ENCODE assay signal across 19 cellular contexts in genomic region chr17:72370819-72371218, GRCh38.
DNase-seq lines count a peak whose midpoint lies in the region; ATAC-seq and TF ChIP-seq lines count a peak whose summit lies in the region.
"Had no signal": no experiment of that assay in that cellular context is flagged by ENCODE, and none has a peak within 500 bp of the region (broad histone marks: within the 10 kb centered on the region; RNA-seq: fewer than 3 reads in every experiment).

No MANE protein-coding gene starts in this region.

- ATAC-seq in foreskin keratinocyte (peak; percentile 79), HG03460 (IDR thresholded peaks at IDR 0.05; ENCODE audit: unreplicated experiment) (no peak)
- ATAC-seq in activated T-helper 17 cell treated with anti-CD3 and anti-CD28 coated beads, Interleukin-2, amount 50 U/mL, for 72 hours (replicated peaks): no peak
- ATAC-seq: activated naive CD4-positive, alpha-beta T cell treated with anti-CD3 and anti-CD28 coated beads, Interleukin-2, amount 50 U/mL, for 72 hours had no signal

- H3K27ac Mint-ChIP-seq in immature natural killer cell: no peak overlapping the region
- H3K27ac Mint-ChIP-seq in activated T-helper 17 cell treated with anti-CD3 and anti-CD28 coated beads, Interleukin-2, amount 50 U/mL, for 72 hours: no peak overlapping the region
- H3K27ac Mint-ChIP-seq: activated naive CD4-positive, alpha-beta T cell treated with anti-CD3 and anti-CD28 coated beads, Interleukin-2, amount 50 U/mL, for 72 hours; B cell had no signal

- H3K27ac ChIP-seq in ACC112 (ENCODE audit: low read depth, low read length) (peak overlapping the region; percentile 45), HEK293 (ENCODE audit: extremely low read depth, low read depth, low read length) (no peak overlapping the region), foreskin keratinocyte (no peak overlapping the region), esophagus squamous epithelium (no peak overlapping the region)
- H3K27ac ChIP-seq: coronary artery, gastrocnemius medialis, SJCRH30, transverse colon, VCaP had no signal

- H3K4me1 ChIP-seq in ACC112 (ENCODE audit: control insufficient read depth, insufficient read depth, low read length, unreplicated experiment) (peaks cover 15% of the 10 kb centered on the region), HEK293 (ENCODE audit: control insufficient read depth, insufficient read depth, low read length) (no peaks in the 10 kb centered on the region), adipocyte (ENCODE audit: control insufficient read depth, insufficient read depth, low read length) (peaks cover 17% of the 10 kb centered on the region), foreskin keratinocyte (peaks cover 7% of the 10 kb centered on the region), esophagus squamous epithelium (peaks cover 0 to 15% (median 0%) of the 10 kb centered on the region in 3 donors)
- H3K4me1 ChIP-seq: transverse colon had no signal

- POLR2A ChIA-PET in HEK293 (lab: Yijun Ruan, JAX): interaction anchor here (1.2 kb wide), 1 partner anchor 250 kb away, joined by 6 read pairs; the partner anchor contains the start of gene SOX9

- no peak for TF ChIP-seq POLR2A in esophagus squamous epithelium (IDR thresholded peaks at IDR 0.05)

- H3K9me3 Mint-ChIP-seq in immature natural killer cell: peaks cover 0 to 2% (median 0%) of the 10 kb centered on the region in 6 donors
- no peaks in the 10 kb centered on the region for H3K9me3 Mint-ChIP-seq in activated T-helper 17 cell treated with anti-CD3 and anti-CD28 coated beads, Interleukin-2, amount 50 U/mL, for 72 hours
- H3K9me3 Mint-ChIP-seq: activated naive CD4-positive, alpha-beta T cell treated with anti-CD3 and anti-CD28 coated beads, Interleukin-2, amount 50 U/mL, for 72 hours had no signal

- H3K4me1 Mint-ChIP-seq in immature natural killer cell: no peaks in the 10 kb centered on the region
- no peaks in the 10 kb centered on the region for H3K4me1 Mint-ChIP-seq in activated T-helper 17 cell treated with anti-CD3 and anti-CD28 coated beads, Interleukin-2, amount 50 U/mL, for 72 hours
- H3K4me1 Mint-ChIP-seq: B cell had no signal

- H3K4me3 ChIP-seq in ACC112 (ENCODE audit: low read depth, low read length): no peak overlapping the region
- H3K4me3 ChIP-seq in HEK293 (ENCODE audit: low read depth, low read length): no peak overlapping the region
- no peak overlapping the region for H3K4me3 ChIP-seq in adipocyte (ENCODE audit: low read length)
- no peak overlapping the region for H3K4me3 ChIP-seq in esophagus squamous epithelium
- H3K4me3 ChIP-seq: coronary artery, gastrocnemius medialis, SJCRH30, transverse colon had no signal

- peaks cover 0 to 2% (median 0%) of the 10 kb centered on the region in 3 donors for H3K27me3 Mint-ChIP-seq in immature natural killer cell (ENCODE audit: low read depth in 3 of 3)
- H3K27me3 Mint-ChIP-seq in activated T-helper 17 cell treated with anti-CD3 and anti-CD28 coated beads, Interleukin-2, amount 50 U/mL, for 72 hours: no peaks in the 10 kb centered on the region

- H3K36me3 Mint-ChIP-seq in immature natural killer cell: no peaks in the 10 kb centered on the region
- no peaks in the 10 kb centered on the region for H3K36me3 Mint-ChIP-seq in activated T-helper 17 cell treated with anti-CD3 and anti-CD28 coated beads, Interleukin-2, amount 50 U/mL, for 72 hours (ENCODE audit: low read depth)
- H3K36me3 Mint-ChIP-seq: activated naive CD4-positive, alpha-beta T cell treated with anti-CD3 and anti-CD28 coated beads, Interleukin-2, amount 50 U/mL, for 72 hours had no signal

- no peaks in the 10 kb centered on the region for H3K27me3 ChIP-seq in ACC112 (ENCODE audit: insufficient read depth, low read length)
- H3K27me3 ChIP-seq in adipocyte (replicated peaks; ENCODE audit: control insufficient read depth, insufficient read depth, low read length): no peaks in the 10 kb centered on the region
- H3K27me3 ChIP-seq in foreskin keratinocyte: no peaks in the 10 kb centered on the region
- no peaks in the 10 kb centered on the region for H3K27me3 ChIP-seq in esophagus squamous epithelium
- H3K27me3 ChIP-seq: gastrocnemius medialis, SJCRH30, transverse colon had no signal

- H3K36me3 ChIP-seq in ACC112 (ENCODE audit: insufficient read depth, low read length) (no peaks in the 10 kb centered on the region), HEK293 (ENCODE audit: control insufficient read depth in 2 of 2, insufficient read depth in 1 of 2, low read length in 2 of 2) (no peaks in the 10 kb centered on the region), adipocyte (ENCODE audit: control insufficient read depth, insufficient read depth, low read length, severe bottlenecking) (no peaks in the 10 kb centered on the region), esophagus squamous epithelium (no peaks in the 10 kb centered on the region)
- H3K36me3 ChIP-seq: gastrocnemius medialis, SJCRH30, transverse colon had no signal

- no peaks in the 10 kb centered on the region for H3K79me2 ChIP-seq in ACC112 (ENCODE audit: control insufficient read depth, insufficient read depth, low read length, unreplicated experiment)

- H3K9me3 ChIP-seq in HEK293 (ENCODE audit: control insufficient read depth, insufficient read depth, low read depth, low read length) (no peaks in the 10 kb centered on the region), adipocyte (ENCODE audit: control insufficient read depth, low read length) (no peaks in the 10 kb centered on the region), esophagus squamous epithelium (no peaks in the 10 kb centered on the region)
- H3K9me3 ChIP-seq: gastrocnemius medialis, SJCRH30, transverse colon had no signal

- 61 to 86% methylated on average over 1 to 3 of the region's 4 CpGs for WGBS in esophagus squamous epithelium, 2 donors

- no peak for TF ChIP-seq CTCF in HEK293 (tag by site-specific recombination; IDR thresholded peaks at IDR 0.05)
- no peak for TF ChIP-seq CTCF in foreskin keratinocyte (conservative IDR thresholded peaks at IDR 0.05)
- no peak for TF ChIP-seq CTCF in esophagus squamous epithelium (IDR thresholded peaks at IDR 0.05)

- H3K9ac ChIP-seq in adipocyte (ENCODE audit: low read length): no peak overlapping the region

- H3K4me3 Mint-ChIP-seq in immature natural killer cell: no peak overlapping the region
- H3K4me3 Mint-ChIP-seq in activated T-helper 17 cell treated with anti-CD3 and anti-CD28 coated beads, Interleukin-2, amount 50 U/mL, for 72 hours: no peak overlapping the region
- H3K4me3 Mint-ChIP-seq: B cell had no signal

- CTCF ChIA-PET in HEK293 (lab: Yijun Ruan, JAX): interaction anchor here (1.1 kb wide), 1 partner anchor 168 kb away, joined by 3 read pairs; no protein-coding TSS in a partner anchor

- H2AFZ ChIP-seq in ACC112 (ENCODE audit: low read length, unreplicated experiment): no peak overlapping the region

- DNase-seq in adipocyte (ENCODE audit: low read depth) (peak; percentile 85), foreskin keratinocyte (peak in 1 of 2 donors; percentile 42), immature natural killer cell (no peak), esophagus squamous epithelium (lab: John Stamatoyannopoulos, UW) (no peak)
- DNase-seq: DMS53, islet precursor cell, KG1, NCI-H187 treated with DMSO at 0.1 percent for 48 hours, SJCRH30, transverse colon had no signal

- intact Hi-C loops in esophagus squamous epithelium (cut with DNase I): no loop called here

TF ChIP-seq in HEK293, 187 proteins besides CTCF, POLR2A, EP300 and RAD21 (continues in another document):
- TF ChIP-seq EGR2 (tag by site-specific recombination; IDR thresholded peaks at IDR 0.05; ENCODE audit: low read depth) (peak; percentile 43; the same call in 1 of the 2 replicates), MYNN (tag by site-specific recombination; IDR thresholded peaks at IDR 0.05; ENCODE audit: borderline replicate concordance) (no peak), SP3 (tag by site-specific recombination; IDR thresholded peaks at IDR 0.05) (no peak), ZBTB8A (tag by site-specific recombination; IDR thresholded peaks at IDR 0.05) (no peak), ZNF221 (tag by site-specific recombination; IDR thresholded peaks at IDR 0.05; ENCODE audit: borderline replicate concordance) (no peak), ZBTB26 (tag by site-specific recombination; optimal IDR thresholded peaks at IDR 0.05) (no peak), ZNF548 (tag by site-specific recombination; IDR thresholded peaks at IDR 0.05) (no peak), ZNF114 (tag by site-specific recombination; IDR thresholded peaks at IDR 0.05) (no peak), ZNF132 (tag by site-specific recombination; IDR thresholded peaks at IDR 0.05; ENCODE audit: borderline replicate concordance) (no peak), ZNF747 (tag by site-specific recombination; IDR thresholded peaks at IDR 0.05) (no peak), ZFHX2 (tag by site-specific recombination; conservative IDR thresholded peaks at IDR 0.05) (peak; percentile 60), ZNF26 (tag by site-specific recombination; IDR thresholded peaks at IDR 0.05) (no peak), ZSCAN16 (tag by site-specific recombination; IDR thresholded peaks at IDR 0.05) (0 out of 2 replicates have a peak, but pooled peaks have one; percentile 56), ZNF37A (tag by site-specific recombination; IDR thresholded peaks at IDR 0.05) (no peak)
